ENCODE assay signal across 22 cellular contexts in the genomic region with DNA sequence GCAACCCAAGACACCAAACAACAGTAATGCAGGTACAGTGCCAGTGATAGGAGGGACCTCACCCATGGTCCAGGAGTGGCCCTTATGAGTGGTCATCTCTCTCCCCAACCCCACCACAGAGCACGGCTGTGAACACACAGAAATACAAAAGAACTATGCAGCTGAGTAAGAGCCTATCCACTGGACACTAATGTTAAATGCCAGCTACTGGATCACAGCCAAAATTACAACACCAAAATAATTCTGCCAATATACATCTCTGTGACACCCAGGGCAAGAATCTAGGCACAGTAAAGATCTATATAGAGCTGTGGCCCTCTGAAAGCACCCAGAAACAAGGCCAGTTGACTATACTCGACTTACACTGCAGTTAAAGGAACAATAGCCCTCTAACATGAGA. TPM values are rescaled to one million over a fixed set of nuclear protein-coding genes. Genes with fewer than 3 reads are reported as not detected.
DNase-seq lines count a peak whose midpoint lies in the region; ATAC-seq and TF ChIP-seq lines count a peak whose summit lies in the region.
"Had no signal": no experiment of that assay in that cellular context is flagged by ENCODE, and none has a peak within 500 bp of the region (broad histone marks: within the 10 kb centered on the region; RNA-seq: fewer than 3 reads in every experiment).

No MANE protein-coding gene starts in this region.

- intact Hi-C loops in body of pancreas (cut with DNase I), result no loop called here

- peaks cover 10% of the 10 kb centered on the region for H3F3A ChIP-seq in SK-N-SH (replicated peaks; ENCODE audit: insufficient read depth)

- POLR2A ChIA-PET in SK-N-SH (lab: Yijun Ruan, JAX), result no interaction called here

- H3K4me3 ChIP-seq in SK-N-SH (ENCODE audit: low read depth in 2 of 2, low read length in 1 of 2), result no peak overlapping the region
- no peak overlapping the region for H3K4me3 ChIP-seq in epithelial cell of esophagus (ENCODE audit: low read length)
- no peak overlapping the region for H3K4me3 ChIP-seq in body of pancreas
- H3K4me3 ChIP-seq: BLaER1 treated with 17β-estradiol and CSF1 and Interleukin-3, amounts not matched to agents 10 nM and 100 nM; GM23248; MG63; SK-N-MC had no signal

- no peak overlapping the region for H3K9ac ChIP-seq in SK-N-SH
- H3K9ac ChIP-seq: BLaER1 treated with 17β-estradiol and CSF1 and Interleukin-3, amounts not matched to agents 10 nM and 100 nM; GM23248 had no signal

- no peak for TF ChIP-seq CTCF in SK-N-SH (IDR thresholded peaks at IDR 0.05)
- TF ChIP-seq CTCF in epithelial cell of esophagus (IDR thresholded peaks at IDR 0.05; ENCODE audit: insufficient read depth, low read depth, low read length, missing control alignments), result no peak
- TF ChIP-seq CTCF in body of pancreas (IDR thresholded peaks at IDR 0.05), result no peak

- H3K79me2 ChIP-seq in SK-N-SH (ENCODE audit: insufficient read depth), result no peaks in the 10 kb centered on the region

- no peaks in the 10 kb centered on the region for H3K9me2 ChIP-seq in SK-N-SH

- ATAC-seq in SK-N-SH treated with all-trans-retinoic acid at 6 μM for 48 hours (peak; percentile 56), body of pancreas (no peak), GM21723 (IDR thresholded peaks at IDR 0.05; ENCODE audit: unreplicated experiment) (no peak)

- CTCF ChIA-PET in SK-N-SH (lab: Yijun Ruan, JAX), result interaction anchor here (2.8 kb wide), 1 partner anchor 529 kb away, joined by 13 read pairs; no protein-coding TSS in a partner anchor

- no peak for TF ChIP-seq EP300 in SK-N-SH (IDR thresholded peaks at IDR 0.05; ENCODE audit: borderline replicate concordance in 1 of 2, low read depth in 1 of 2, low read length in 1 of 2)

- H3K36me3 ChIP-seq in SK-N-SH (replicated peaks in 1 of 2; ENCODE audit: control insufficient read depth in 1 of 2, insufficient read depth in 2 of 2, low read length in 1 of 2) (peaks cover 9 to 33% of the 10 kb centered on the region in 2 experiments), body of pancreas (replicated peaks in 1 of 2; ENCODE audit: insufficient read depth in 1 of 2, low read depth in 2 of 2) (peaks cover 0 to 5% of the 10 kb centered on the region in 2 donors)

- no peak for TF ChIP-seq RAD21 in SK-N-SH (IDR thresholded peaks at IDR 0.05; ENCODE audit: low read length)

- no peak overlapping the region for H2AFZ ChIP-seq in SK-N-SH (ENCODE audit: low read depth)
- H2AFZ ChIP-seq: GM23248 had no signal

- no peak overlapping the region for H3K4me2 ChIP-seq in SK-N-SH
- H3K4me2 ChIP-seq: BLaER1 treated with 17β-estradiol and CSF1 and Interleukin-3, amounts not matched to agents 10 nM and 100 nM had no signal

- H3K27me3 ChIP-seq in SK-N-SH (ENCODE audit: insufficient read depth) (no peaks in the 10 kb centered on the region), body of pancreas (no peaks in the 10 kb centered on the region)
- H3K27me3 ChIP-seq: BLaER1 treated with 17β-estradiol and CSF1 and Interleukin-3, amounts not matched to agents 10 nM and 100 nM; MG63 had no signal

- DNase-seq in SK-N-SH (no peak), epithelial cell of esophagus (ENCODE audit: low read depth) (peak; percentile 16), myocyte (ENCODE audit: low read depth) (peak; percentile 35), globus pallidus (ENCODE audit: low spot score) (no peak), dedifferentiated amniotic fluid mesenchymal stem cell (ENCODE audit: extremely low spot score) (no peak), body of pancreas (no peak)
- DNase-seq: 8988T; Caco-2; CD4-positive, alpha-beta memory T cell; DND-41; Karpas-422; MG63; NCI-H1436; NCI-H187 treated with DMSO at 0.1 percent for 48 hours; NK-92 treated with Interleukin-12 subunit alpha and Interleukin-12 subunit beta, amount 100 ng/mL, for 24 hours; SHP77 treated with DMSO at 0.1 percent for 48 hours had no signal

- 73% methylated on average over 1 of the region's 2 CpGs for WGBS in SK-N-SH (ENCODE audit: low lambda C conversion rate)
- WGBS in body of pancreas, 2 donors, result 90 to 97% methylated on average over 2 of the region's 2 CpGs

- TF ChIP-seq POLR2A in body of pancreas (IDR thresholded peaks at IDR 0.05), result no peak

- 0 out of 2 replicates have a peak, but pooled peaks cover 3% of the 10 kb centered on the region for H3K9me3 ChIP-seq in SK-N-SH
- H3K9me3 ChIP-seq in body of pancreas, result no peaks in the 10 kb centered on the region
- H3K9me3 ChIP-seq: Caco-2, MG63 had no signal

- no peaks in the 10 kb centered on the region for H4K20me1 ChIP-seq in SK-N-SH (ENCODE audit: insufficient read depth)

- H3K4me1 ChIP-seq in SK-N-SH (ENCODE audit: control insufficient read depth in 1 of 2, insufficient read depth in 2 of 2, low read depth in 1 of 2, low read length in 1 of 2), result peaks cover 0 to 6% of the 10 kb centered on the region in 2 experiments; a peak in 1 of 4 replicates
- H3K4me1 ChIP-seq in body of pancreas, result no peaks in the 10 kb centered on the region
- H3K4me1 ChIP-seq: BLaER1 treated with 17β-estradiol and CSF1 and Interleukin-3, amounts not matched to agents 10 nM and 100 nM; Caco-2 had no signal

- peak overlapping the region in 1 of 2 experiments; percentile 15; a peak in 1 of 4 replicates for H3K27ac ChIP-seq in SK-N-SH (ENCODE audit: low read depth in 2 of 2, low read length in 1 of 2)
- H3K27ac ChIP-seq in body of pancreas, result no peak overlapping the region
- H3K27ac ChIP-seq: BLaER1 treated with 17β-estradiol and CSF1 and Interleukin-3, amounts not matched to agents 10 nM and 100 nM; GM23248; RWPE1; SK-N-MC had no signal

TF ChIP-seq in SK-N-SH treated with all-trans-retinoic acid at 6 μM for 48 hours, 23 proteins besides CTCF, POLR2A, EP300 and RAD21:
- TF ChIP-seq PPARA (CRISPR knock-in tag; IDR thresholded peaks at IDR 0.05; ENCODE audit: borderline replicate concordance) (no peak), ISL1 (CRISPR knock-in tag; IDR thresholded peaks at IDR 0.05) (no peak), GLIS3 (CRISPR knock-in tag; IDR thresholded peaks at IDR 0.05) (no peak)
TF ChIP-seq in SK-N-SH treated with all-trans-retinoic acid at 6 μM for 48 hours: peak in this region for 0.

TF ChIP-seq in SK-N-SH, 30 proteins besides CTCF, POLR2A, EP300 and RAD21:
- TF ChIP-seq MXI1 (IDR thresholded peaks at IDR 0.05; ENCODE audit: low read depth, low read length), result no peak
- no peak for TF ChIP-seq TAF1 (IDR thresholded peaks at IDR 0.05; ENCODE audit: borderline replicate concordance, low read depth, low read length)
- TF ChIP-seq CHD2 (IDR thresholded peaks at IDR 0.05; ENCODE audit: low read length, partially characterized antibody), result no peak

RNA-seq across cellular contexts. Expression of a gene that starts 22.8 kb away (rescaled TPM):
- 0.02 TPM in 2 replicates for polyA plus RNA-seq in SK-N-SH (2012; rRNA removed)
- 0.01 TPM in 2 replicates for polyA plus RNA-seq in SK-N-SH (2012; cell fraction: cytosol; rRNA removed)
- polyA plus RNA-seq in SK-N-SH (2012; cell fraction: nucleus; rRNA removed), result 0.07 and 0.08 TPM in 2 replicates
- total RNA-seq in myocyte (0.05 TPM in 1 of 2 replicates, not detected in the other), body of pancreas (not detected)
- polyA plus RNA-seq in myocyte (2012), result not detected
- total RNA-seq: GM23248 had no signal
- polyA plus RNA-seq: GM23248 had no signal

Comparison
In these comparisons a context has a peak if more than half of its experiments do, and no peak if none do; other contexts are left out.
1. DNase-seq: peak in epithelial cell of esophagus (single experiment) and myocyte (single experiment); none in SK-N-SH (single experiment), globus pallidus (single experiment), dedifferentiated amniotic fluid mesenchymal stem cell (single experiment) and body of pancreas (0 of 4).